Comparison of ENCODE assay signal across 10 cellular contexts in genomic region chr1:33334081-33334552, GRCh38. TPM values are rescaled to one million over a fixed set of nuclear protein-coding genes. Genes with fewer than 3 reads are reported as not detected.
DNase-seq lines count a peak whose midpoint lies in the region; ATAC-seq, FAIRE-seq and TF ChIP-seq lines count a peak whose summit lies in the region.
"Had no signal": no experiment of that assay in that cellular context is flagged by ENCODE, and none has a peak within 500 bp of the region (broad histone marks: within the 10 kb centered on the region; RNA-seq: fewer than 3 reads in every experiment).

No MANE protein-coding gene starts in this region.

- WGBS in stomach, 5 donors: 22 to 41% (median 30%) methylated on average over 17 of the region's 17 CpGs
- WGBS in small intestine, 3 donors: 59 to 76% (median 75%) methylated on average over 17 of the region's 17 CpGs

- H3K27ac ChIP-seq in epithelial cell of prostate: peak overlapping the region; percentile 60
- H3K27ac ChIP-seq in lower lobe of right lung: peak overlapping the region; percentile 69
- H3K27ac ChIP-seq in stomach: peak overlapping the region; percentile 44 to 100 (median 99)
- H3K27ac ChIP-seq in small intestine (ENCODE audit: low read depth in 1 of 2, low read length in 1 of 2): peak overlapping the region in 1 of 2 donors; percentile 71

- H3K27me3 Mint-ChIP-seq in HFFc6 (ENCODE audit: insufficient read depth): no peaks in the 10 kb centered on the region; the same call in none of the 2 replicates
- H3K27me3 Mint-ChIP-seq: memory B cell had no signal

- no peak for TF ChIP-seq POLR2A in stomach (IDR thresholded peaks at IDR 0.05)

- TF ChIP-seq CTCF in HFFc6 (IDR thresholded peaks at IDR 0.05) (no peak), lower lobe of right lung (IDR thresholded peaks at IDR 0.05) (no peak), stomach (IDR thresholded peaks at IDR 0.05) (no peak)

- peaks cover 92% of the 10 kb centered on the region for H3K4me1 Mint-ChIP-seq in HFFc6 (ENCODE audit: low read depth)

- peak overlapping the region; percentile 35 for H3K4me3 Mint-ChIP-seq in HFFc6
- H3K4me3 Mint-ChIP-seq: memory B cell had no signal

- no peaks in the 10 kb centered on the region for H3K9me3 Mint-ChIP-seq in HFFc6
- H3K9me3 Mint-ChIP-seq: memory B cell had no signal

- H3K36me3 Mint-ChIP-seq in HFFc6 (ENCODE audit: low read depth): peaks cover 48% of the 10 kb centered on the region

- H3K27ac Mint-ChIP-seq in HFFc6: peak overlapping the region; percentile 82

- peak; percentile 7 for TF ChIP-seq EP300 in stomach (IDR thresholded peaks at IDR 0.05)

- H3K9me3 ChIP-seq in lower lobe of right lung (no peaks in the 10 kb centered on the region), stomach (no peaks in the 10 kb centered on the region), small intestine (ENCODE audit: control insufficient read depth, low read depth) (no peaks in the 10 kb centered on the region)

- H3K27me3 ChIP-seq in lower lobe of right lung (ENCODE audit: low read depth) (no peaks in the 10 kb centered on the region), stomach (no peaks in the 10 kb centered on the region), small intestine (ENCODE audit: control insufficient read depth in 2 of 2, insufficient read depth in 2 of 2, low read length in 2 of 2) (no peaks in the 10 kb centered on the region)

- DNase-seq in HFFc6: no peak
- no peak for DNase-seq in epithelial cell of prostate (ENCODE audit: low read depth, low spot score)
- peak; percentile 61 for DNase-seq in lower lobe of right lung
- DNase-seq in stomach: peak; percentile 51
- no peak for DNase-seq in activated CD8-positive, alpha-beta memory T cell treated with anti-CD3 and anti-CD28 coated beads for 24 hours
- DNase-seq in HTR-8/SVneo (ENCODE audit: insufficient read length, low spot score): no peak
- no peak for DNase-seq in small intestine
- DNase-seq in AG08396 (ENCODE audit: low spot score): no peak
- DNase-seq: stimulated activated CD4-positive, alpha-beta T cell treated with anti-CD3 and anti-CD28 coated beads, Interleukin-2, amount 100 ng/mL, for 24 hours had no signal

- H3K36me3 ChIP-seq in lower lobe of right lung (peaks cover 58% of the 10 kb centered on the region), stomach (peaks cover 33 to 54% (median 50%) of the 10 kb centered on the region in 4 donors), small intestine (ENCODE audit: control insufficient read depth in 2 of 2, insufficient read depth in 2 of 2, low read length in 2 of 2) (peaks cover 18 to 30% of the 10 kb centered on the region in 2 donors)

- ATAC-seq in lower lobe of right lung: peak; percentile 33 to 42

- H3K4me1 ChIP-seq in lower lobe of right lung (peaks cover 81% of the 10 kb centered on the region), stomach (peaks cover 67 to 92% (median 75%) of the 10 kb centered on the region in 4 donors), small intestine (ENCODE audit: control insufficient read depth in 2 of 2, insufficient read depth in 1 of 2, low read depth in 1 of 2, low read length in 1 of 2) (peaks cover 0 to 12% of the 10 kb centered on the region in 2 donors)

- intact Hi-C loops in lower lobe of right lung (cut with DNase I): no loop called here
- intact Hi-C loops in stomach (cut with DNase I; ENCODE audit: low total_unique reads): no loop called here

- FAIRE-seq in HTR-8/SVneo (lab: Jason Lieb, UNC): no peak
- FAIRE-seq in small intestine (lab: Jason Lieb, UNC): no peak

- H3K4me3 ChIP-seq in lower lobe of right lung (peak overlapping the region; percentile 9), stomach (peak overlapping the region in 2 of 4 donors; percentile 3 to 11), small intestine (ENCODE audit: low read depth in 1 of 2, low read length in 2 of 2) (no peak overlapping the region)

RNA-seq across cellular contexts. Expression of gene A3GALT2, which starts 13.2 kb away (rescaled TPM):
- total RNA-seq in HFFc6 (2021; fragmentation: NEBNext Ultra II Directional; extraction: Animal tissue kit (Norgen Biotek cat#: 25700)): not detected
- total RNA-seq in lower lobe of right lung (not detected), stomach (not detected)
- polyA plus RNA-seq in stomach (not detected), small intestine (not detected)

Comparison
In these comparisons a context has a peak if more than half of its experiments do, and no peak if none do; other contexts are left out.
1. DNase-seq: peak in lower lobe of right lung (single experiment) and stomach (single experiment); none in HFFc6 (single experiment), epithelial cell of prostate (single experiment), activated CD8-positive, alpha-beta memory T cell treated with anti-CD3 and anti-CD28 coated beads for 24 hours (single experiment), HTR-8/SVneo (single experiment), small intestine (single experiment) and AG08396 (single experiment).